Comparison of ENCODE assay signal across 20 cellular contexts in genomic region chr5:2502970-2503594, GRCh38.
"Had no signal": no experiment of that assay in that cellular context is flagged by ENCODE, and none has a peak within 500 bp of the region (broad histone marks: within the 10 kb centered on the region; RNA-seq: fewer than 3 reads in every experiment).

No MANE protein-coding gene starts in this region.

- ATAC-seq: Panc1, PC-3 had no signal

- DNase-seq: KBM-7, NCI-H1092, NCI-H1105 treated with DMSO at 0.1 percent for 48 hours, NCI-H1417 treated with DMSO at 0.1 percent for 48 hours, NCI-H146, NCI-H1694 treated with DMSO at 0.1 percent for 48 hours, NCI-H1930, NCI-H2081, NCI-H2107, NCI-H2227 treated with DMSO at 0.1 percent for 48 hours, NCI-H524, NCI-H526 treated with DMSO at 0.1 percent for 48 hours, NCI-H748 treated with DMSO at 0.1 percent for 48 hours, PC-3, Right ventricle myocardium superior, SIG-M5 had no signal

- H3K27ac ChIP-seq: HL-60, SJSA1, SK-N-MC had no signal

- H3K27me3 ChIP-seq: SJSA1 had no signal

- H3K4me1 ChIP-seq: SJSA1 had no signal

- H3K36me3 ChIP-seq: SJSA1 had no signal

- H3K4me3 ChIP-seq: SJSA1, SK-N-MC had no signal
